Comparison of ENCODE assay signal across 29 cellular contexts in genomic region chr13:99792079-99792921, GRCh38.
"Had no signal": no experiment of that assay in that cellular context is flagged by ENCODE, and none has a peak within 500 bp of the region (broad histone marks: within the 10 kb centered on the region; RNA-seq: fewer than 3 reads in every experiment).

No MANE protein-coding gene starts in this region.

- H3K27ac Mint-ChIP-seq: activated CD4-positive, alpha-beta memory T cell treated with anti-CD3 and anti-CD28 coated beads, Interleukin-2, amount 10 ng/mL, durations not matched to agents 7 days and 5 days; activated CD4-positive, alpha-beta T cell treated with anti-CD3 and anti-CD28 coated beads, Interleukin-2, amount 10 ng/mL, durations not matched to agents 7 days and 5 days; activated naive CD4-positive, alpha-beta T cell treated with anti-CD3 and anti-CD28 coated beads, Interleukin-2, amount 50 U/mL, for 24 hours; activated naive CD8-positive, alpha-beta T cell treated with anti-CD3 and anti-CD28 coated beads, Interleukin-2, amount 50 U/mL, for 24 hours; activated T-helper 2 cell treated with anti-CD3 and anti-CD28 coated beads, Interferon-gamma antibody, Interleukin-2, Interleukin-4, amounts not matched to agents 10 μg/mL and 5 μg/mL and 100 μg/mL, durations not matched to agents 14 hours and 24 hours and 36 hours; nephron; stimulated activated memory B cell treated with anti-CD40 and anti-IgM and Interleukin-4, amounts not matched to agents 10 μg/mL and 1 μg/mL and 100 μg/mL, for 72 hours; stimulated activated naive CD8-positive, alpha-beta T cell treated with anti-CD3 and anti-CD28 coated beads, Interleukin-15, amount 100 ng/mL, for 72 hours; type B pancreatic cell had no signal

- H3K4me1 ChIP-seq: pancreas, psoas muscle, right atrium auricular region, vagina had no signal

- DNase-seq: activated CD4-positive, alpha-beta memory T cell treated with anti-CD3 and anti-CD28 coated beads, Interleukin-2, amount 10 ng/mL, durations not matched to agents 7 days and 5 days; activated CD4-positive, alpha-beta T cell treated with anti-CD3 and anti-CD28 coated beads for 1 hour; activated CD4-positive, alpha-beta T cell treated with anti-CD3 and anti-CD28 coated beads, Interleukin-2, amount 10 ng/mL, durations not matched to agents 7 days and 5 days; activated CD8-positive, alpha-beta memory T cell treated with anti-CD3 and anti-CD28 coated beads, Interleukin-2, amount 50 U/mL, for 48 hours; activated naive CD8-positive, alpha-beta T cell treated with anti-CD3 and anti-CD28 coated beads, Interleukin-2, amount 50 U/mL, for 24 hours; activated T-cell treated with anti-CD3 and anti-CD28 coated beads, Interleukin-2, amount 50 U/mL, for 4 hours; amygdala; caudate nucleus; foreskin fibroblast; heart left ventricle; hypothalamus; left ventricle myocardium inferior; pancreas; psoas muscle; stimulated activated CD4-positive, alpha-beta T cell treated with anti-CD3 and anti-CD28 coated beads, Interleukin-1b, Interleukin-23, amount 100 ng/mL, for 48 hours; stimulated activated CD4-positive, alpha-beta T cell treated with anti-CD3 and anti-CD28 coated beads, Interleukin-4, amount 100 ng/mL, for 4 hours; stimulated activated CD8-positive, alpha-beta memory T cell treated with anti-CD3 and anti-CD28 coated beads, Interleukin-4, amount 100 ng/mL, for 48 hours; stimulated activated naive CD8-positive, alpha-beta T cell treated with anti-CD3 and anti-CD28 coated beads, Interleukin-15, amount 100 ng/mL, for 72 hours; substantia nigra; T-helper 2 cell had no signal

- H3K9me3 Mint-ChIP-seq: activated CD4-positive, alpha-beta memory T cell treated with anti-CD3 and anti-CD28 coated beads, Interleukin-2, amount 10 ng/mL, durations not matched to agents 7 days and 5 days; activated CD4-positive, alpha-beta T cell treated with anti-CD3 and anti-CD28 coated beads, Interleukin-2, amount 10 ng/mL, durations not matched to agents 7 days and 5 days; activated naive CD8-positive, alpha-beta T cell treated with anti-CD3 and anti-CD28 coated beads, Interleukin-2, amount 50 U/mL, for 24 hours; activated T-cell treated with anti-CD3 and anti-CD28 coated beads, Interleukin-2, amount 50 U/mL, for 4 hours; activated T-helper 2 cell treated with anti-CD3 and anti-CD28 coated beads, Interferon-gamma antibody, Interleukin-2, Interleukin-4, amounts not matched to agents 10 μg/mL and 5 μg/mL and 100 μg/mL, durations not matched to agents 14 hours and 24 hours and 36 hours; stimulated activated memory B cell treated with anti-CD40 and anti-IgM and Interleukin-4, amounts not matched to agents 10 μg/mL and 1 μg/mL and 100 μg/mL, for 72 hours; stimulated activated naive CD8-positive, alpha-beta T cell treated with anti-CD3 and anti-CD28 coated beads, Interleukin-15, amount 100 ng/mL, for 72 hours; type B pancreatic cell had no signal

- ATAC-seq: activated naive CD8-positive, alpha-beta T cell treated with anti-CD3 and anti-CD28 coated beads, Interleukin-2, amount 50 U/mL, for 24 hours; activated T-cell treated with anti-CD3 and anti-CD28 coated beads, Interleukin-2, amount 50 U/mL, for 4 hours; esophagus mucosa; heart left ventricle; pancreas; psoas muscle; stimulated activated memory B cell treated with anti-CD40 and anti-IgM and Interleukin-4, amounts not matched to agents 10 μg/mL and 1 μg/mL and 100 μg/mL, for 72 hours; stimulated activated naive CD8-positive, alpha-beta T cell treated with anti-CD3 and anti-CD28 coated beads, Interleukin-15, amount 100 ng/mL, for 72 hours had no signal

- H3K4me1 Mint-ChIP-seq: activated CD4-positive, alpha-beta memory T cell treated with anti-CD3 and anti-CD28 coated beads, Interleukin-2, amount 10 ng/mL, durations not matched to agents 7 days and 5 days; activated CD4-positive, alpha-beta T cell treated with anti-CD3 and anti-CD28 coated beads, Interleukin-2, amount 10 ng/mL, durations not matched to agents 7 days and 5 days; activated naive CD4-positive, alpha-beta T cell treated with anti-CD3 and anti-CD28 coated beads, Interleukin-2, amount 50 U/mL, for 24 hours; activated naive CD8-positive, alpha-beta T cell treated with anti-CD3 and anti-CD28 coated beads, Interleukin-2, amount 50 U/mL, for 24 hours; nephron; stimulated activated memory B cell treated with anti-CD40 and anti-IgM and Interleukin-4, amounts not matched to agents 10 μg/mL and 1 μg/mL and 100 μg/mL, for 72 hours; stimulated activated naive CD8-positive, alpha-beta T cell treated with anti-CD3 and anti-CD28 coated beads, Interleukin-15, amount 100 ng/mL, for 72 hours had no signal

- H3K27me3 Mint-ChIP-seq: activated CD4-positive, alpha-beta memory T cell treated with anti-CD3 and anti-CD28 coated beads, Interleukin-2, amount 10 ng/mL, durations not matched to agents 7 days and 5 days; activated naive CD4-positive, alpha-beta T cell treated with anti-CD3 and anti-CD28 coated beads, Interleukin-2, amount 50 U/mL, for 24 hours; activated naive CD8-positive, alpha-beta T cell treated with anti-CD3 and anti-CD28 coated beads, Interleukin-2, amount 50 U/mL, for 24 hours; stimulated activated memory B cell treated with anti-CD40 and anti-IgM and Interleukin-4, amounts not matched to agents 10 μg/mL and 1 μg/mL and 100 μg/mL, for 72 hours; stimulated activated naive CD8-positive, alpha-beta T cell treated with anti-CD3 and anti-CD28 coated beads, Interleukin-15, amount 100 ng/mL, for 72 hours had no signal

- H3K9me3 ChIP-seq: pancreas, psoas muscle, right atrium auricular region, vagina had no signal

- H3K4me3 Mint-ChIP-seq: activated CD4-positive, alpha-beta memory T cell treated with anti-CD3 and anti-CD28 coated beads, Interleukin-2, amount 10 ng/mL, durations not matched to agents 7 days and 5 days; activated CD4-positive, alpha-beta T cell treated with anti-CD3 and anti-CD28 coated beads, Interleukin-2, amount 10 ng/mL, durations not matched to agents 7 days and 5 days; activated naive CD4-positive, alpha-beta T cell treated with anti-CD3 and anti-CD28 coated beads, Interleukin-2, amount 50 U/mL, for 24 hours; activated naive CD8-positive, alpha-beta T cell treated with anti-CD3 and anti-CD28 coated beads, Interleukin-2, amount 50 U/mL, for 24 hours; activated T-cell treated with anti-CD3 and anti-CD28 coated beads, Interleukin-2, amount 50 U/mL, for 4 hours; nephron; stimulated activated memory B cell treated with anti-CD40 and anti-IgM and Interleukin-4, amounts not matched to agents 10 μg/mL and 1 μg/mL and 100 μg/mL, for 72 hours; stimulated activated naive CD8-positive, alpha-beta T cell treated with anti-CD3 and anti-CD28 coated beads, Interleukin-15, amount 100 ng/mL, for 72 hours; type B pancreatic cell had no signal

- H3K4me2 ChIP-seq: smooth muscle cell had no signal

- H3K4me3 ChIP-seq: heart left ventricle, left ventricle myocardium inferior, pancreas, psoas muscle, right atrium auricular region, smooth muscle cell, vagina had no signal

- H3K27me3 ChIP-seq: heart left ventricle, pancreas, right atrium auricular region, vagina had no signal

- H3K36me3 Mint-ChIP-seq: type B pancreatic cell had no signal

- H3K36me3 ChIP-seq: heart left ventricle, left ventricle myocardium inferior, pancreas, right atrium auricular region, vagina had no signal

- H3K27ac ChIP-seq: heart left ventricle, left ventricle myocardium inferior, pancreas, psoas muscle, right atrium auricular region, vagina had no signal
